In the genomic region with DNA sequence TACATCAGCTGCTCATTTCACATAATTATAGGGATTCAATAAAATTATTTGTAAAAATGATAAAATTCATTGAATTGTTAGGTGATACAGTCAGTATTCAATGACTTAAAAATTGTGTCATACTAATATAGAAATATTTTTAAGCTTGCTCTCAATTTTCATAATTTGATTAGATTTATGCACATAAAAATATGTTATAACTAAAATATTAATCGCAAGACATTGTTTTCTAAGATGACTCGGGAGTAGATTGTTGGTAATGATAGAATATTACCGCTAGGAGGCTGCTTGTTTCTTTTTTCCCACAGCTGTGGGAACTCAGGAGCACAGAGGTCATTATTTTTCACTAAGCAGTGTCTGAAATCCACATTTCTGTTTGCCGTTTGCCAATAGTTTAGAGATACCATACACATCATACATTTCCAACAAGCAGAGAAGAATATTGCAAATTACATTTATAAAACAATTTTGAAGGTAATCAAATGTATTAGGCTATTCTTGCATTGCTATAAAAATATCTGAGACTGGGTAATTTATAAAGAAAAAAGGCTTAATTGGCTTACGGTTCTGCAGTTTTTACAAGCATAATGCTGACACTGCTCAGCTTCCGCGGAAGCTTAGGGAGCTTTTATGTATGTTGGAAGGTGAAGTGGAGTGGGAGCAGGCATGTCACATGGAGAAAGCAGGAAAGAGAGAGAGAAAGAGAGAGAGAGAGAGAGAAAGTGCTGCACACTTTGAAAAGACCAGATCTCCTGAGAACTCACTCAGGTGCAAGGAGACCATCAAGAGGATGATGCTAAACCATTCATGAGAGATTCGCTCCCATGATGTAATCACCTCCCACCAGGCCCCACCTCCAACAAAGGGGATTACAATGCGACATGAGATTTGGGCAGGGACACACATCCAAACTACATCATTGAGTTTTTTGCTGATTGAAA, we compare ENCODE assay signal across 1 cellular context.
TF ChIP-seq lines count a peak whose summit lies in the region.

No MANE protein-coding gene starts in this region.

TF ChIP-seq in H1, 55 proteins besides CTCF, POLR2A, EP300 and RAD21 (continued from another document):
- no peak for TF ChIP-seq POLR2AphosphoS5 (IDR thresholded peaks at IDR 0.05; ENCODE audit: low read depth, low read length)
